ENCODE assay signal across 12 cellular contexts in genomic region chr19:13766095-13766481, GRCh38. TPM values are rescaled to one million over a fixed set of nuclear protein-coding genes. Genes with fewer than 3 reads are reported as not detected.
DNase-seq lines count a peak whose midpoint lies in the region; ATAC-seq and TF ChIP-seq lines count a peak whose summit lies in the region.
"Had no signal": no experiment of that assay in that cellular context is flagged by ENCODE, and none has a peak within 500 bp of the region (broad histone marks: within the 10 kb centered on the region; RNA-seq: fewer than 3 reads in every experiment).

No MANE protein-coding gene starts in this region.

- H3K27me3 ChIP-seq in AG04450 (ENCODE audit: control insufficient read depth, insufficient read depth, low read length) = no peaks in the 10 kb centered on the region
- H3K27me3 ChIP-seq: BLaER1, pancreas, upper lobe of right lung had no signal

- BruUV-seq in Calu3 (replicated peaks; lab: Mats Ljungman, UMichigan) = no TSS peak

- no peaks in the 10 kb centered on the region; the same call in 1 of the 2 replicates for H3K9me3 ChIP-seq in AG04450 (ENCODE audit: control insufficient read depth, insufficient read depth, low read length)
- H3K9me3 ChIP-seq: BLaER1, pancreas, upper lobe of right lung had no signal

- no peak for DNase-seq in AG04450 (ENCODE audit: low read depth, low spot score)
- no peak for DNase-seq in Calu3
- no peak for DNase-seq in natural killer cell treated with Interleukin-12 subunit alpha and Interleukin-12 subunit beta and Interleukin-15 and Interleukin-18, amount 100 ng/mL, for 72 hours (ENCODE audit: low spot score)
- DNase-seq in NCI-H1092 (lab: John Stamatoyannopoulos, UW) = no peak
- no peak for DNase-seq in central memory CD4-positive, alpha-beta T cell
- DNase-seq in DMS53 (lab: John Stamatoyannopoulos, UW) = no peak
- no peak for DNase-seq in GM19238 (ENCODE audit: insufficient read length, low spot score)
- DNase-seq: MV-4-11, pancreas, upper lobe of right lung had no signal

- no peaks in the 10 kb centered on the region for H3K9me3 Mint-ChIP-seq in Calu3 (ENCODE audit: low read depth, unreplicated experiment)
- H3K9me3 Mint-ChIP-seq in activated naive CD8-positive, alpha-beta T cell (ENCODE audit: low read depth) = no peaks in the 10 kb centered on the region
- H3K9me3 Mint-ChIP-seq in natural killer cell treated with Interleukin-12 subunit alpha and Interleukin-12 subunit beta and Interleukin-15 and Interleukin-18, amount 100 ng/mL, for 72 hours = no peaks in the 10 kb centered on the region

- no peak overlapping the region for H3K27ac Mint-ChIP-seq in Calu3 (ENCODE audit: unreplicated experiment)
- no peak overlapping the region for H3K27ac Mint-ChIP-seq in activated naive CD8-positive, alpha-beta T cell
- H3K27ac Mint-ChIP-seq in natural killer cell treated with Interleukin-12 subunit alpha and Interleukin-12 subunit beta and Interleukin-15 and Interleukin-18, amount 100 ng/mL, for 72 hours = peak overlapping the region; percentile 55 to 61

- no peak overlapping the region for H3K27ac ChIP-seq in AG04450 (ENCODE audit: low read depth, low read length)
- H3K27ac ChIP-seq: BLaER1, pancreas had no signal

- intact Hi-C loops in Calu3 (cut with micrococcal nuclease; ENCODE audit: unreplicated experiment) = no loop called here

- POLR2A ChIA-PET in AG04450 (lab: Yijun Ruan, JAX) = interaction anchor here (2.4 kb wide), 1 partner anchor 8 kb away, joined by 27 read pairs; the partner anchor contains the start of gene C19orf53

- no peak for TF ChIP-seq CTCF in AG04450 (IDR thresholded peaks at IDR 0.05; ENCODE audit: low read depth, low read length)
- TF ChIP-seq CTCF in Calu3 (IDR thresholded peaks at IDR 0.05; ENCODE audit: unreplicated experiment) = no peak

- peak overlapping the region; percentile 80; the same call in 1 of the 2 replicates for H3K4me3 ChIP-seq in AG04450 (ENCODE audit: low read depth, low read length)

- H3K4me3 Mint-ChIP-seq in Calu3 (ENCODE audit: low read depth, unreplicated experiment) = peak overlapping the region; percentile 69
- H3K4me3 Mint-ChIP-seq in activated naive CD8-positive, alpha-beta T cell = peak overlapping the region; percentile 90
- no peak overlapping the region for H3K4me3 Mint-ChIP-seq in natural killer cell treated with Interleukin-12 subunit alpha and Interleukin-12 subunit beta and Interleukin-15 and Interleukin-18, amount 100 ng/mL, for 72 hours

- no peaks in the 10 kb centered on the region for H3K27me3 Mint-ChIP-seq in Calu3 (ENCODE audit: unreplicated experiment)
- no peaks in the 10 kb centered on the region for H3K27me3 Mint-ChIP-seq in activated naive CD8-positive, alpha-beta T cell
- no peaks in the 10 kb centered on the region for H3K27me3 Mint-ChIP-seq in natural killer cell treated with Interleukin-12 subunit alpha and Interleukin-12 subunit beta and Interleukin-15 and Interleukin-18, amount 100 ng/mL, for 72 hours

- CTCF ChIA-PET in AG04450 (lab: Charles Lee) (no interaction called here), Calu3 (lab: Charles Lee) (no interaction called here)

- no peak for ATAC-seq in natural killer cell treated with Interleukin-12 subunit alpha and Interleukin-12 subunit beta and Interleukin-15 and Interleukin-18, amount 100 ng/mL, for 72 hours
- ATAC-seq: upper lobe of right lung had no signal

- peaks cover 11% of the 10 kb centered on the region for H3K4me1 Mint-ChIP-seq in Calu3 (ENCODE audit: low read depth, unreplicated experiment)
- H3K4me1 Mint-ChIP-seq in activated naive CD8-positive, alpha-beta T cell (ENCODE audit: low read depth) = peaks cover 9% of the 10 kb centered on the region
- peaks cover 12 to 18% of the 10 kb centered on the region in 2 donors for H3K4me1 Mint-ChIP-seq in natural killer cell treated with Interleukin-12 subunit alpha and Interleukin-12 subunit beta and Interleukin-15 and Interleukin-18, amount 100 ng/mL, for 72 hours (ENCODE audit: low read depth in 2 of 2)

- H3K36me3 Mint-ChIP-seq in Calu3 (ENCODE audit: insufficient read depth, unreplicated experiment) = peaks cover 43% of the 10 kb centered on the region
- no peaks in the 10 kb centered on the region for H3K36me3 Mint-ChIP-seq in activated naive CD8-positive, alpha-beta T cell
- H3K36me3 Mint-ChIP-seq in natural killer cell treated with Interleukin-12 subunit alpha and Interleukin-12 subunit beta and Interleukin-15 and Interleukin-18, amount 100 ng/mL, for 72 hours = no peaks in the 10 kb centered on the region

RNA-seq across cellular contexts. Expression of gene MRI1, which starts 1.8 kb away (rescaled TPM):
- 20.2 and 24.1 TPM in 2 replicates for polyA plus RNA-seq in AG04450 (2011; rRNA removed)
- 15.7 and 19.7 TPM in 2 replicates for polyA minus RNA-seq in AG04450 (2011; rRNA and poly(A)+ RNA removed)
- total RNA-seq in Calu3 (2022) = 30.2 and 32.6 TPM in 2 replicates
- total RNA-seq in natural killer cell treated with Interleukin-12 subunit alpha and Interleukin-12 subunit beta and Interleukin-15 and Interleukin-18, amount 100 ng/mL, for 72 hours = 10 to 100 TPM; 29.1 to 70.0 TPM

RNA-seq across cellular contexts. Expression of gene C19orf53, which starts 8.2 kb away (rescaled TPM):
- polyA plus RNA-seq in AG04450 (2011; rRNA removed) = 145 and 213 TPM in 2 replicates
- 118 and 136 TPM in 2 replicates for polyA minus RNA-seq in AG04450 (2011; rRNA and poly(A)+ RNA removed)
- total RNA-seq in Calu3 (2022) = 59.4 and 66.4 TPM in 2 replicates
- 10 to 100 TPM; 53.0 to 83.6 TPM for total RNA-seq in natural killer cell treated with Interleukin-12 subunit alpha and Interleukin-12 subunit beta and Interleukin-15 and Interleukin-18, amount 100 ng/mL, for 72 hours

RNA-seq across cellular contexts. Expression of gene ZSWIM4, which starts 29.2 kb away (rescaled TPM):
- 2.3 and 3.4 TPM in 2 replicates for polyA plus RNA-seq in AG04450 (2011; rRNA removed)
- 3.6 and 5.0 TPM in 2 replicates for polyA minus RNA-seq in AG04450 (2011; rRNA and poly(A)+ RNA removed)
- total RNA-seq in Calu3 (2022) = 10.7 and 11.5 TPM in 2 replicates
- 1 to 10 TPM; 8.3 to 9.7 TPM for total RNA-seq in natural killer cell treated with Interleukin-12 subunit alpha and Interleukin-12 subunit beta and Interleukin-15 and Interleukin-18, amount 100 ng/mL, for 72 hours

Comparison
In these comparisons a context has a peak if more than half of its experiments do, and no peak if none do; other contexts are left out.
1. H3K27ac Mint-ChIP-seq: peak in natural killer cell treated with Interleukin-12 subunit alpha and Interleukin-12 subunit beta and Interleukin-15 and Interleukin-18, amount 100 ng/mL, for 72 hours (2 of 2); none in Calu3 (single experiment) and activated naive CD8-positive, alpha-beta T cell (single experiment).